Comparison of ENCODE assay signal across 14 cellular contexts in the genomic region with DNA sequence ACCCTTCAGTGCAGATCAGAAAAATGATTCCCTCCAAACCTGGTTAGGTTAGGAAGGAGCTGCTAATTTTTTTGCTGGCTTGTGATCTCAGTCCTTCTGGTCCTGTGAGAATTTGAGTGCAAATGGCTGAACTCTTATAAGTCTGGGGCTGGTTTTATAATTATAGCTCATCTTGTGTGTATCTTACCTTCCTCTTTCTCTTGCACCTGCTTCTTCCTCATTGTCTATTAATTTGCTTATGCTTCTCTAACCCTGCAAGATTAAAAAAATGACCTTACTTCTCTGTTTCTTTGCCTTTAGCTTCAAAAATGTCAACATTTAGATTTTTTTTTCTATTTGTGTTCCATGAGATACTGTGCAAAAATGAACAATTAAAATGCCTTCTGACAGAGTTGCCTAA.
DNase-seq lines count a peak whose midpoint lies in the region; ATAC-seq, FAIRE-seq and TF ChIP-seq lines count a peak whose summit lies in the region.
"Had no signal": no experiment of that assay in that cellular context is flagged by ENCODE, and none has a peak within 500 bp of the region (broad histone marks: within the 10 kb centered on the region; RNA-seq: fewer than 3 reads in every experiment).

No MANE protein-coding gene starts in this region.

- no peak overlapping the region for H2BK120ac ChIP-seq in H1 (replicated peaks; ENCODE audit: low read depth, low read length)

- no peak for TF ChIP-seq RAD21 in H1 (IDR thresholded peaks at IDR 0.05 in 1 of 2, conservative IDR thresholded peaks at IDR 0.05 in 1 of 2; ENCODE audit: low read depth in 2 of 2, low read length in 2 of 2)

- H3K4me3 ChIP-seq in DOHH2 (ENCODE audit: low read length) (peak overlapping the region; percentile 68), OCI-LY3 (ENCODE audit: low read length) (no peak overlapping the region), H1 (ENCODE audit: extremely low read depth in 1 of 4, insufficient read depth in 2 of 4, low read depth in 3 of 4, low read length in 4 of 4) (no peak overlapping the region), neural progenitor cell (no peak overlapping the region), esophagus squamous epithelium (no peak overlapping the region)
- H3K4me3 ChIP-seq: BLaER1 treated with 17β-estradiol and CSF1 and Interleukin-3, amounts not matched to agents 10 nM and 100 nM had no signal

- no peak overlapping the region for H3K56ac ChIP-seq in H1 (replicated peaks; ENCODE audit: insufficient read length, low read depth, low read length)

- no peaks in the 10 kb centered on the region for H3K79me1 ChIP-seq in H1 (ENCODE audit: low read depth, low read length)

- no peak for TF ChIP-seq EP300 in H1 (IDR thresholded peaks at IDR 0.05; ENCODE audit: borderline replicate concordance in 1 of 2, low read depth in 2 of 2, low read length in 2 of 2)

- POLR2A ChIA-PET in H1 (lab: Charles Lee; ENCODE audit: partially characterized antibody): no interaction called here

- no peak for TF ChIP-seq POLR2A in H1 (IDR thresholded peaks at IDR 0.05; ENCODE audit: control extremely low read depth in 1 of 2, low read depth in 2 of 2, low read length in 2 of 2)
- TF ChIP-seq POLR2A in esophagus squamous epithelium (IDR thresholded peaks at IDR 0.05): no peak

- H3K27me3 Mint-ChIP-seq in neural progenitor cell (ENCODE audit: insufficient read depth, low read depth): peaks cover 2% of the 10 kb centered on the region
- H3K27me3 Mint-ChIP-seq: CD4-positive, CD25-positive, alpha-beta regulatory T cell had no signal

- no peaks in the 10 kb centered on the region for H4K20me1 ChIP-seq in DOHH2 (ENCODE audit: control insufficient read depth, insufficient read depth, low read depth, low read length)
- no peaks in the 10 kb centered on the region for H4K20me1 ChIP-seq in OCI-LY3 (ENCODE audit: insufficient read depth, low read length)
- H4K20me1 ChIP-seq in H1 (replicated peaks in 1 of 2; ENCODE audit: control insufficient read depth in 1 of 2, insufficient read depth in 2 of 2, low read length in 2 of 2): no peaks in the 10 kb centered on the region
- H4K20me1 ChIP-seq in neural progenitor cell (ENCODE audit: low read depth): no peaks in the 10 kb centered on the region
- H4K20me1 ChIP-seq: BLaER1 treated with 17β-estradiol and CSF1 and Interleukin-3, amounts not matched to agents 10 nM and 100 nM had no signal

- H3K27ac ChIP-seq in DOHH2 (ENCODE audit: low read depth, low read length) (peak overlapping the region; percentile 91), OCI-LY3 (ENCODE audit: low read length) (peak overlapping the region; percentile 60), H1 (ENCODE audit: low read depth, low read length) (no peak overlapping the region), neural progenitor cell (no peak overlapping the region), esophagus squamous epithelium (no peak overlapping the region)
- H3K27ac ChIP-seq: BLaER1 treated with 17β-estradiol and CSF1 and Interleukin-3, amounts not matched to agents 10 nM and 100 nM had no signal

- no peak overlapping the region for H4K91ac ChIP-seq in H1 (replicated peaks; ENCODE audit: insufficient read length, low read length)

- H3K27me3 ChIP-seq in DOHH2 (ENCODE audit: control insufficient read depth, low read length): no peaks in the 10 kb centered on the region
- H3K27me3 ChIP-seq in OCI-LY3 (ENCODE audit: low read depth, low read length): no peaks in the 10 kb centered on the region
- H3K27me3 ChIP-seq in H1 (replicated peaks in 1 of 4; ENCODE audit: control insufficient read depth in 3 of 4, extremely low read depth in 1 of 4, insufficient read depth in 3 of 4, low read length in 3 of 4): no peaks in the 10 kb centered on the region
- H3K27me3 ChIP-seq in neural progenitor cell: no peaks in the 10 kb centered on the region
- H3K27me3 ChIP-seq in esophagus squamous epithelium: no peaks in the 10 kb centered on the region
- H3K27me3 ChIP-seq: BLaER1 treated with 17β-estradiol and CSF1 and Interleukin-3, amounts not matched to agents 10 nM and 100 nM had no signal

- H3K23ac ChIP-seq in H1 (ENCODE audit: insufficient read length): no peak overlapping the region

- no peak for TF ChIP-seq CTCF in DOHH2 (IDR thresholded peaks at IDR 0.05; ENCODE audit: low read depth, low read length, poor library complexity, severe bottlenecking)
- TF ChIP-seq CTCF in OCI-LY3 (IDR thresholded peaks at IDR 0.05; ENCODE audit: low read depth, low read length): no peak
- no peak for TF ChIP-seq CTCF in H1 (IDR thresholded peaks at IDR 0.05; ENCODE audit: control extremely low read depth in 1 of 3, insufficient read depth in 1 of 3, low read depth in 1 of 3, low read length in 3 of 3)
- no peak for TF ChIP-seq CTCF in neural progenitor cell (IDR thresholded peaks at IDR 0.05)
- no peak for TF ChIP-seq CTCF in esophagus squamous epithelium (IDR thresholded peaks at IDR 0.05)

- H2BK20ac ChIP-seq in H1 (ENCODE audit: low read length): no peak overlapping the region

- H3K4me1 ChIP-seq in DOHH2 (ENCODE audit: control insufficient read depth, low read length): peaks cover 51% of the 10 kb centered on the region
- peaks cover 25% of the 10 kb centered on the region for H3K4me1 ChIP-seq in OCI-LY3 (ENCODE audit: low read length)
- H3K4me1 ChIP-seq in H1 (replicated peaks in 1 of 4; ENCODE audit: control insufficient read depth in 3 of 4, insufficient read depth in 4 of 4, low read length in 3 of 4): peaks cover 0 to 11% (median 3%) of the 10 kb centered on the region in 4 experiments; a peak in 3 of 7 replicates
- peaks cover 11% of the 10 kb centered on the region for H3K4me1 ChIP-seq in neural progenitor cell
- H3K4me1 ChIP-seq in esophagus squamous epithelium: no peaks in the 10 kb centered on the region

- H3K36me3 Mint-ChIP-seq in neural progenitor cell: no peaks in the 10 kb centered on the region
- no peaks in the 10 kb centered on the region for H3K36me3 Mint-ChIP-seq in stimulated activated effector memory CD8-positive, alpha-beta T cell treated with anti-CD3 and anti-CD28 coated beads, Interleukin-12 subunit alpha, Interleukin-12 subunit beta, amount 100 ng/mL, for 72 hours
- H3K36me3 Mint-ChIP-seq: CD4-positive, CD25-positive, alpha-beta regulatory T cell had no signal

- H3K23me2 ChIP-seq in H1 (ENCODE audit: low read depth, low read length): no peaks in the 10 kb centered on the region

- FAIRE-seq in H1 (lab: Jason Lieb, UNC): no peak

- H2BK12ac ChIP-seq in H1 (ENCODE audit: low read depth, low read length): 0 out of 2 replicates have a peak overlapping the region, but pooled peaks have one; percentile 6

- H4K5ac ChIP-seq in H1 (ENCODE audit: insufficient read length, low read depth, low read length): no peak overlapping the region

- H3F3A ChIP-seq in DOHH2 (ENCODE audit: control insufficient read depth, insufficient read depth) (peaks cover 17% of the 10 kb centered on the region), neural progenitor cell (ENCODE audit: low read depth) (no peaks in the 10 kb centered on the region)

- H2BK5ac ChIP-seq in H1 (ENCODE audit: low read depth, low read length): no peak overlapping the region

- no peak overlapping the region for H4K8ac ChIP-seq in H1 (ENCODE audit: extremely low read depth, insufficient read depth, low read length)

- H3K9me2 ChIP-seq in DOHH2 (replicated peaks; ENCODE audit: control insufficient read depth, low read length): no peaks in the 10 kb centered on the region

- DNase-seq in H1 (ENCODE audit: low read depth in 1 of 2, low spot score in 2 of 2): no peak
- DNase-seq in neural progenitor cell (ENCODE audit: low spot score): no peak
- no peak for DNase-seq in stimulated activated effector memory CD8-positive, alpha-beta T cell treated with anti-CD3 and anti-CD28 coated beads, Interleukin-12 subunit alpha, Interleukin-12 subunit beta, amount 100 ng/mL, for 72 hours (ENCODE audit: low spot score in 2 of 2)
- DNase-seq in activated T-cell treated with anti-CD3 and anti-CD28 coated beads, Interleukin-2, amount 50 U/mL, for 1 hour: no peak
- no peak for DNase-seq in GM19240 (ENCODE audit: insufficient read length, low spot score)
- DNase-seq in esophagus squamous epithelium (lab: John Stamatoyannopoulos, UW): no peak
- DNase-seq: 8988T; AML-193; CD4-positive, CD25-positive, alpha-beta regulatory T cell; DMS53; H9 had no signal

- peaks cover 35% of the 10 kb centered on the region for H3K4me1 Mint-ChIP-seq in neural progenitor cell
- no peaks in the 10 kb centered on the region for H3K4me1 Mint-ChIP-seq in stimulated activated effector memory CD8-positive, alpha-beta T cell treated with anti-CD3 and anti-CD28 coated beads, Interleukin-12 subunit alpha, Interleukin-12 subunit beta, amount 100 ng/mL, for 72 hours
- H3K4me1 Mint-ChIP-seq: CD4-positive, CD25-positive, alpha-beta regulatory T cell had no signal

- no peak overlapping the region for H3K4ac ChIP-seq in H1 (replicated peaks; ENCODE audit: insufficient read length, low read depth, low read length)

- H3K36me3 ChIP-seq in DOHH2 (ENCODE audit: control insufficient read depth, low read length): 0 out of 2 replicates have a peak, but pooled peaks cover 5% of the 10 kb centered on the region
- H3K36me3 ChIP-seq in OCI-LY3 (replicated peaks; ENCODE audit: low read depth, low read length): no peaks in the 10 kb centered on the region
- no peaks in the 10 kb centered on the region for H3K36me3 ChIP-seq in H1 (ENCODE audit: control insufficient read depth in 2 of 4, insufficient read depth in 4 of 4, low read length in 3 of 4)
- H3K36me3 ChIP-seq in neural progenitor cell: no peaks in the 10 kb centered on the region
- H3K36me3 ChIP-seq in esophagus squamous epithelium: no peaks in the 10 kb centered on the region
- H3K36me3 ChIP-seq: BLaER1 treated with 17β-estradiol and CSF1 and Interleukin-3, amounts not matched to agents 10 nM and 100 nM had no signal

- CTCF ChIA-PET in H1 (lab: Charles Lee; ENCODE audit: partially characterized antibody): interaction anchor here (0.6 to 1.0 kb wide), 3 partner anchors 9 to 454 kb away, joined by 3 to 4 read pairs (median 3); no protein-coding TSS in a partner anchor

- no peak overlapping the region for H3K27ac Mint-ChIP-seq in neural progenitor cell
- no peak overlapping the region for H3K27ac Mint-ChIP-seq in stimulated activated effector memory CD8-positive, alpha-beta T cell treated with anti-CD3 and anti-CD28 coated beads, Interleukin-12 subunit alpha, Interleukin-12 subunit beta, amount 100 ng/mL, for 72 hours
- H3K27ac Mint-ChIP-seq: CD4-positive, CD25-positive, alpha-beta regulatory T cell had no signal

- H3K18ac ChIP-seq in H1 (ENCODE audit: extremely low read depth, low read length): no peak overlapping the region

- H2AFZ ChIP-seq in OCI-LY3 (ENCODE audit: low read depth, low read length) (peak overlapping the region; percentile 27), H1 (ENCODE audit: low read length) (0 out of 2 replicates have a peak overlapping the region, but pooled peaks have one; percentile 18), neural progenitor cell (replicated peaks) (no peak overlapping the region)

- intact Hi-C loops in esophagus squamous epithelium (cut with DNase I): no loop called here

- H3K9me3 Mint-ChIP-seq in neural progenitor cell: peaks cover 5% of the 10 kb centered on the region
- H3K9me3 Mint-ChIP-seq in stimulated activated effector memory CD8-positive, alpha-beta T cell treated with anti-CD3 and anti-CD28 coated beads, Interleukin-12 subunit alpha, Interleukin-12 subunit beta, amount 100 ng/mL, for 72 hours: no peaks in the 10 kb centered on the region

- ATAC-seq in stimulated activated effector memory CD8-positive, alpha-beta T cell treated with anti-CD3 and anti-CD28 coated beads, Interleukin-12 subunit alpha, Interleukin-12 subunit beta, amount 100 ng/mL, for 72 hours: no peak

- H3K4me2 ChIP-seq in DOHH2 (ENCODE audit: low read length): peak overlapping the region; percentile 90
- peak overlapping the region; percentile 45 for H3K4me2 ChIP-seq in OCI-LY3 (ENCODE audit: low read length)
- H3K4me2 ChIP-seq in H1 (ENCODE audit: insufficient read depth in 1 of 2, low read depth in 2 of 2, low read length in 2 of 2): no peak overlapping the region
- H3K4me2 ChIP-seq in neural progenitor cell: peak overlapping the region; percentile 43

- H3K9me3 ChIP-seq in DOHH2 (ENCODE audit: control insufficient read depth, insufficient read depth, low read length): peaks cover 9% of the 10 kb centered on the region; the same call in 1 of the 2 replicates
- H3K9me3 ChIP-seq in OCI-LY3 (ENCODE audit: insufficient read depth, low read length): 0 out of 2 replicates have a peak, but pooled peaks cover 5% of the 10 kb centered on the region
- no peaks in the 10 kb centered on the region for H3K9me3 ChIP-seq in H1 (ENCODE audit: insufficient read depth in 2 of 2, low read depth in 1 of 2, low read length in 1 of 2)
- H3K9me3 ChIP-seq in neural progenitor cell (ENCODE audit: low read depth): no peaks in the 10 kb centered on the region
- no peaks in the 10 kb centered on the region for H3K9me3 ChIP-seq in esophagus squamous epithelium
- H3K9me3 ChIP-seq: BLaER1 treated with 17β-estradiol and CSF1 and Interleukin-3, amounts not matched to agents 10 nM and 100 nM had no signal

- H3K4me3 Mint-ChIP-seq in neural progenitor cell: no peak overlapping the region
- H3K4me3 Mint-ChIP-seq in stimulated activated effector memory CD8-positive, alpha-beta T cell treated with anti-CD3 and anti-CD28 coated beads, Interleukin-12 subunit alpha, Interleukin-12 subunit beta, amount 100 ng/mL, for 72 hours: no peak overlapping the region
- H3K4me3 Mint-ChIP-seq: CD4-positive, CD25-positive, alpha-beta regulatory T cell; H9 had no signal

- no peak overlapping the region for H2BK15ac ChIP-seq in H1 (ENCODE audit: low read length)

- H3K9ac ChIP-seq in OCI-LY3 (ENCODE audit: low read length) (peak overlapping the region; percentile 8), H1 (replicated peaks in 1 of 4; ENCODE audit: extremely low read depth in 1 of 4, low read depth in 3 of 4, low read length in 3 of 4) (no peak overlapping the region), neural progenitor cell (no peak overlapping the region)
- H3K9ac ChIP-seq: BLaER1 treated with 17β-estradiol and CSF1 and Interleukin-3, amounts not matched to agents 10 nM and 100 nM had no signal

- no peak overlapping the region for H2AK5ac ChIP-seq in H1 (ENCODE audit: low read depth, low read length)

- H3K79me2 ChIP-seq in DOHH2 (ENCODE audit: control insufficient read depth, low read length): no peaks in the 10 kb centered on the region
- H3K79me2 ChIP-seq in OCI-LY3 (ENCODE audit: low read length): no peaks in the 10 kb centered on the region
- H3K79me2 ChIP-seq in H1 (ENCODE audit: control insufficient read depth in 1 of 2, insufficient read depth in 2 of 2, low read length in 2 of 2): no peaks in the 10 kb centered on the region
- no peaks in the 10 kb centered on the region for H3K79me2 ChIP-seq in neural progenitor cell (ENCODE audit: low read depth)

- H3K14ac ChIP-seq in H1 (ENCODE audit: insufficient read length): no peak overlapping the region

Comparison
In these comparisons a context has a peak if more than half of its experiments do, and no peak if none do; other contexts are left out.
1. H3K27ac ChIP-seq: peak in DOHH2 (single experiment) and OCI-LY3 (single experiment); none in H1 (single experiment), neural progenitor cell (single experiment) and esophagus squamous epithelium (0 of 4).
2. H3K4me2 ChIP-seq: peak in DOHH2 (single experiment), OCI-LY3 (single experiment) and neural progenitor cell (single experiment); none in H1 (0 of 2).